In genomic region chr7:97499204-97499603, GRCh38 we compare ENCODE assay signal across 1 cellular context.
TF ChIP-seq lines count a peak whose summit lies in the region.

No MANE protein-coding gene starts in this region.

TF ChIP-seq in WTC11, 78 proteins besides CTCF, POLR2A, EP300 and RAD21 (continued from another document):
- TF ChIP-seq AR (CRISPR knock-in tag; IDR thresholded peaks at IDR 0.05) (no peak), IRF2 (CRISPR knock-in tag; IDR thresholded peaks at IDR 0.05; ENCODE audit: borderline replicate concordance, low read depth) (no peak), NFYB (CRISPR knock-in tag; conservative IDR thresholded peaks at IDR 0.05; ENCODE audit: low read depth) (no peak), ZNF317 (CRISPR knock-in tag; IDR thresholded peaks at IDR 0.05; ENCODE audit: borderline replicate concordance, low read depth) (no peak), ZSCAN18 (CRISPR knock-in tag; IDR thresholded peaks at IDR 0.05) (no peak), SMAD3 (CRISPR knock-in tag; IDR thresholded peaks at IDR 0.05; ENCODE audit: borderline replicate concordance) (no peak), JUN (CRISPR knock-in tag; IDR thresholded peaks at IDR 0.05) (no peak), MXD4 (CRISPR knock-in tag; IDR thresholded peaks at IDR 0.05; ENCODE audit: borderline replicate concordance) (no peak)
